In the genomic region with DNA sequence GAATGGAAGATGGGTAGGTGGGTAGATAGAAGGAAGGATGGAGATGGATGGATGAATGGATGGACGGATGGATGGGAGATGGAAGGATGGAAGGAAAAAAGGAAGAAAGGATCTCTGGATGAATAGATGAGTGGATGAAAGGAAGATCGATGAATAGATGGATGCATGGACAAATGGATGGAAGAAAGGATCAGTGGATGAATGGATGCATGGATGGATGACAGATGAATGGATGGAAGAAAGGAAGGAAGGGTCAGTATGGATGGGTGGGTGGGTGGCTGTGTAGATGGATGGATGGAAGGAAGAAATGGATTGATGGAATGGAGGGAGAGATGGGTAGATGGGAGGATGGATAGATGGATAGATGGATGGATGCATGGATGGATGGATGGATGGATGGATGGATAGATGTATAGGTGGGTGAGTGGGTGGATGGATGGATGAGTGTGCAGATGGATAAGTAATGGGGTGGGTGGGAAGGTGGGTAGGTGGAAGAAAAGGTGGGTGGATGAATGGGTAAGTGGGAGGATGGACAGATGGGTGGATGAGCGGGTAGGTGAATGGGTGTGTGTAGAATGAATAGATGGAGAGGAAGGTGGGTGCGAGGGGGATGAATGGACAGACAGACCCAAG, we compare ENCODE assay signal across 3 cellular contexts.
TF ChIP-seq lines count a peak whose summit lies in the region.

No MANE protein-coding gene starts in this region.

TF ChIP-seq in HEK293, 187 proteins besides CTCF, POLR2A, EP300 and RAD21 (continues in another document):
- TF ChIP-seq ZNF600 (tag by site-specific recombination; IDR thresholded peaks at IDR 0.05) (no peak), ZBTB17 (tag by site-specific recombination; IDR thresholded peaks at IDR 0.05) (peak; percentile 98), SCRT1 (tag by site-specific recombination; IDR thresholded peaks at IDR 0.05; ENCODE audit: borderline replicate concordance) (no peak), KLF7 (tag by site-specific recombination; IDR thresholded peaks at IDR 0.05; ENCODE audit: borderline replicate concordance) (no peak), EGR2 (tag by site-specific recombination; IDR thresholded peaks at IDR 0.05; ENCODE audit: low read depth) (peak; percentile 99), ZEB2 (tag by site-specific recombination; IDR thresholded peaks at IDR 0.05) (no peak), ZIC2 (tag by site-specific recombination; IDR thresholded peaks at IDR 0.05) (no peak), ZNF664 (tag by site-specific recombination; IDR thresholded peaks at IDR 0.05) (no peak), ZNF184 (tag by site-specific recombination; IDR thresholded peaks at IDR 0.05) (no peak), ZFP37 (tag by site-specific recombination; IDR thresholded peaks at IDR 0.05) (no peak), ZNF768 (tag by site-specific recombination; IDR thresholded peaks at IDR 0.05) (no peak), SP3 (tag by site-specific recombination; IDR thresholded peaks at IDR 0.05) (no peak), ZNF366 (tag by site-specific recombination; conservative IDR thresholded peaks at IDR 0.05) (peak; percentile 100), YY2 (tag by site-specific recombination; IDR thresholded peaks at IDR 0.05) (no peak)
- TF ChIP-seq, protein P1, sequence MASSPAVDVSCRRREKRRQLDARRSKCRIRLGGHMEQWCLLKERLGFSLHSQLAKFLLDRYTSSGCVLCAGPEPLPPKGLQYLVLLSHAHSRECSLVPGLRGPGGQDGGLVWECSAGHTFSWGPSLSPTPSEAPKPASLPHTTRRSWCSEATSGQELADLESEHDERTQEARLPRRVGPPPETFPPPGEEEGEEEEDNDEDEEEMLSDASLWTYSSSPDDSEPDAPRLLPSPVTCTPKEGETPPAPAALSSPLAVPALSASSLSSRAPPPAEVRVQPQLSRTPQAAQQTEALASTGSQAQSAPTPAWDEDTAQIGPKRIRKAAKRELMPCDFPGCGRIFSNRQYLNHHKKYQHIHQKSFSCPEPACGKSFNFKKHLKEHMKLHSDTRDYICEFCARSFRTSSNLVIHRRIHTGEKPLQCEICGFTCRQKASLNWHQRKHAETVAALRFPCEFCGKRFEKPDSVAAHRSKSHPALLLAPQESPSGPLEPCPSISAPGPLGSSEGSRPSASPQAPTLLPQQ (tag by site-specific recombination; IDR thresholded peaks at IDR 0.05): no peak
- TF ChIP-seq, protein P2, sequence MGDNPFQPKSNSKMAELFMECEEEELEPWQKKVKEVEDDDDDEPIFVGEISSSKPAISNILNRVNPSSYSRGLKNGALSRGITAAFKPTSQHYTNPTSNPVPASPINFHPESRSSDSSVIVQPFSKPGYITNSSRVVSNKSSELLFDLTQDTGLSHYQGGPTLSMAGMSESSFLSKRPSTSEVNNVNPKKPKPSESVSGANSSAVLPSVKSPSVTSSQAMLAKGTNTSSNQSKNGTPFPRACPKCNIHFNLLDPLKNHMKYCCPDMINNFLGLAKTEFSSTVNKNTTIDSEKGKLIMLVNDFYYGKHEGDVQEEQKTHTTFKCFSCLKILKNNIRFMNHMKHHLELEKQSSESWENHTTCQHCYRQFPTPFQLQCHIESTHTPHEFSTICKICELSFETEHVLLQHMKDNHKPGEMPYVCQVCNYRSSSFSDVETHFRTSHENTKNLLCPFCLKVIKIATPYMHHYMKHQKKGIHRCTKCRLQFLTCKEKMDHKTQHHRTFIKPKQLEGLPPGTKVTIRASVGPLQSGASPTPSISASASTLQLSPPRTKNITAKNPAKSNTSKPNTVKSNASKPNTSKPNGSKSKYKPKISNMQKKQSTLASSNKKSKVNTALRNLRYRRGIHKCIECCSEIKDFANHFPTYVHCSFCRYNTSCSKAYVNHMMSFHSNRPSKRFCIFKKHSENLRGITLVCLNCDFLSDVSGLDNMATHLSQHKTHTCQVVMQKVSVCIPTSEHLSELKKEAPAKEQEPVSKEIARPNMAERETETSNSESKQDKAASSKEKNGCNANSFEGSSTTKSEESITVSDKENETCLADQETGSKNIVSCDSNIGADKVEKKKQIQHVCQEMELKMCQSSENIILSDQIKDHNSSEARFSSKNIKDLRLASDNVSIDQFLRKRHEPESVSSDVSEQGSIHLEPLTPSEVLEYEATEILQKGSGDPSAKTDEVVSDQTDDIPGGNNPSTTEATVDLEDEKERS (tag by site-specific recombination; IDR thresholded peaks at IDR 0.05): no peak

TF ChIP-seq in IMR-90, 13 proteins besides CTCF, POLR2A, EP300 and RAD21:
- TF ChIP-seq CHD1 (IDR thresholded peaks at IDR 0.05; ENCODE audit: low read depth, low read length) (no peak), CEBPB (IDR thresholded peaks at IDR 0.05; ENCODE audit: low read depth, low read length) (no peak), MAFK (IDR thresholded peaks at IDR 0.05; ENCODE audit: low read depth, low read length) (no peak), SMC3 (IDR thresholded peaks at IDR 0.05; ENCODE audit: low read depth, low read length) (no peak), MXI1 (IDR thresholded peaks at IDR 0.05; ENCODE audit: borderline replicate concordance, low read depth, low read length) (no peak), BHLHE40 (IDR thresholded peaks at IDR 0.05; ENCODE audit: low read depth, low read length) (no peak), RFX5 (IDR thresholded peaks at IDR 0.05; ENCODE audit: low read depth, low read length) (no peak), NFE2L2 (IDR thresholded peaks at IDR 0.05; ENCODE audit: low read depth, low read length) (no peak)
- TF ChIP-seq, protein P3, sequence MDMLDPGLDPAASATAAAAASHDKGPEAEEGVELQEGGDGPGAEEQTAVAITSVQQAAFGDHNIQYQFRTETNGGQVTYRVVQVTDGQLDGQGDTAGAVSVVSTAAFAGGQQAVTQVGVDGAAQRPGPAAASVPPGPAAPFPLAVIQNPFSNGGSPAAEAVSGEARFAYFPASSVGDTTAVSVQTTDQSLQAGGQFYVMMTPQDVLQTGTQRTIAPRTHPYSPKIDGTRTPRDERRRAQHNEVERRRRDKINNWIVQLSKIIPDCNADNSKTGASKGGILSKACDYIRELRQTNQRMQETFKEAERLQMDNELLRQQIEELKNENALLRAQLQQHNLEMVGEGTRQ (IDR thresholded peaks at IDR 0.05; ENCODE audit: low read depth, low read length): no peak

TF ChIP-seq in H1, 55 proteins besides CTCF, POLR2A, EP300 and RAD21:
- TF ChIP-seq JUND (IDR thresholded peaks at IDR 0.05; ENCODE audit: low read length) (no peak), SAP30 (IDR thresholded peaks at IDR 0.05; ENCODE audit: insufficient read depth, insufficient replicate concordance, low read length) (no peak), CHD1 (IDR thresholded peaks at IDR 0.05; ENCODE audit: low read depth, low read length) (no peak), RXRA (IDR thresholded peaks at IDR 0.05; ENCODE audit: insufficient read depth, low read depth, low read length) (no peak), NANOG (IDR thresholded peaks at IDR 0.05; ENCODE audit: insufficient read depth, low read depth, low read length, poor library complexity, severe bottlenecking) (no peak), CBX5 (IDR thresholded peaks at IDR 0.05; ENCODE audit: low read depth, low read length) (no peak), EZH2 (IDR thresholded peaks at IDR 0.05; ENCODE audit: low read depth, low read length, severe bottlenecking) (no peak), TCF12 (IDR thresholded peaks at IDR 0.05; ENCODE audit: low read depth, low read length) (no peak), KDM4A (IDR thresholded peaks at IDR 0.05; ENCODE audit: low read depth, low read length, severe bottlenecking) (no peak), RFX5 (IDR thresholded peaks at IDR 0.05; ENCODE audit: borderline replicate concordance, low read depth, low read length) (no peak)
- TF ChIP-seq, protein P4, sequence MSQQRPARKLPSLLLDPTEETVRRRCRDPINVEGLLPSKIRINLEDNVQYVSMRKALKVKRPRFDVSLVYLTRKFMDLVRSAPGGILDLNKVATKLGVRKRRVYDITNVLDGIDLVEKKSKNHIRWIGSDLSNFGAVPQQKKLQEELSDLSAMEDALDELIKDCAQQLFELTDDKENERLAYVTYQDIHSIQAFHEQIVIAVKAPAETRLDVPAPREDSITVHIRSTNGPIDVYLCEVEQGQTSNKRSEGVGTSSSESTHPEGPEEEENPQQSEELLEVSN (IDR thresholded peaks at IDR 0.05): no peak
- TF ChIP-seq, protein P5, sequence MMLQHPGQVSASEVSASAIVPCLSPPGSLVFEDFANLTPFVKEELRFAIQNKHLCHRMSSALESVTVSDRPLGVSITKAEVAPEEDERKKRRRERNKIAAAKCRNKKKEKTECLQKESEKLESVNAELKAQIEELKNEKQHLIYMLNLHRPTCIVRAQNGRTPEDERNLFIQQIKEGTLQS (IDR thresholded peaks at IDR 0.05; ENCODE audit: insufficient read depth, low read depth, low read length): no peak
